ENCODE assay signal across 26 cellular contexts in the genomic region with DNA sequence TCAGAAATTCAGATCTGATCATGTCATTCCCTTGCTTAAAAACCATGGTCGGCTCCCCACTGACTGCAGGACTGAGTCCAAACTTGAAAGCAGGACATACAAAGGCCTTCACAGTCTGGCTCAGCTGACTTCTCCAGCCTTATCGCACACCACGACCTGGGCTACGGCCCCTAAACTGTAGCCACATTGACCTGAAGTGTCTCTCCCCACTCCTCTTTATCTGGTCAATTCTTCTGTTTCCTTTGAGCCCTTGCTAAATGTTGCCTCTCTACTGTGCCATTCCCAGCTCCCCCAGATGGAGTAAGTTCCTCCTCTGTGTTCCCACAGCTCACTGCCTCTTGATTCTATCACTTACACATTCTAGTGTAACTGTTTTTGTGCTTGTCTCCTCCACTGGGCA.
"Had no signal": no experiment of that assay in that cellular context is flagged by ENCODE, and none has a peak within 500 bp of the region (broad histone marks: within the 10 kb centered on the region; RNA-seq: fewer than 3 reads in every experiment).

No MANE protein-coding gene starts in this region.

- H3K9me3 Mint-ChIP-seq: activated CD4-positive, alpha-beta T cell treated with anti-CD3 and anti-CD28 coated beads, Interleukin-2, amount 10 ng/mL, durations not matched to agents 7 days and 5 days; activated CD8-positive, alpha-beta T cell treated with anti-CD3 and anti-CD28 coated beads for 36 hours; activated T-cell treated with anti-CD3 and anti-CD28 coated beads, Interleukin-2, amount 50 U/mL, for 72 hours; stimulated activated effector memory CD8-positive, alpha-beta T cell treated with anti-CD3 and anti-CD28 coated beads, Interleukin-12 subunit alpha, Interleukin-12 subunit beta, amount 100 ng/mL, for 72 hours; stimulated activated naive CD8-positive, alpha-beta T cell treated with anti-CD3 and anti-CD28 coated beads, Interleukin-15, Interleukin-2, amounts not matched to agents 100 ng/mL and 50 ng/mL, for 24 hours; T-helper 2 cell treated with Interferon-gamma antibody and Interleukin-4, amounts not matched to agents 5 μg/mL and 100 μg/mL, for 36 hours; type B pancreatic cell had no signal

- H3K36me3 Mint-ChIP-seq: activated CD8-positive, alpha-beta memory T cell treated with anti-CD3 and anti-CD28 coated beads, Interleukin-2, amount 10 ng/mL, durations not matched to agents 7 days and 5 days; stimulated activated effector memory CD8-positive, alpha-beta T cell treated with anti-CD3 and anti-CD28 coated beads, Interleukin-12 subunit alpha, Interleukin-12 subunit beta, amount 100 ng/mL, for 72 hours had no signal

- DNase-seq: activated CD4-positive, alpha-beta T cell treated with anti-CD3 and anti-CD28 coated beads for 1 hour; activated CD4-positive, alpha-beta T cell treated with anti-CD3 and anti-CD28 coated beads, Interleukin-2, amount 10 ng/mL, durations not matched to agents 7 days and 5 days; activated CD8-positive, alpha-beta memory T cell treated with anti-CD3 and anti-CD28 coated beads, Interleukin-2, amount 10 ng/mL, durations not matched to agents 7 days and 5 days; activated CD8-positive, alpha-beta T cell treated with anti-CD3 and anti-CD28 coated beads for 36 hours; activated naive CD4-positive, alpha-beta T cell treated with Interleukin-2 at 50 U/mL for 16 hours; activated T-cell treated with anti-CD3 and anti-CD28 coated beads, Interleukin-2, amount 50 U/mL, for 72 hours; aorta; central memory CD4-positive, alpha-beta T cell; endodermal cell; foreskin melanocyte; heart right ventricle; left lung; mesendoderm; mucosa of descending colon; occipital lobe; psoas muscle; sigmoid colon; small intestine; stimulated activated CD4-positive, alpha-beta T cell treated with anti-CD3 and anti-CD28 coated beads, Interleukin-4, amount 100 ng/mL, for 24 hours; T-helper 1 cell; uterus had no signal

- H3K27ac Mint-ChIP-seq: activated CD4-positive, alpha-beta T cell treated with anti-CD3 and anti-CD28 coated beads, Interleukin-2, amount 10 ng/mL, durations not matched to agents 7 days and 5 days; activated CD8-positive, alpha-beta memory T cell treated with anti-CD3 and anti-CD28 coated beads, Interleukin-2, amount 10 ng/mL, durations not matched to agents 7 days and 5 days; activated CD8-positive, alpha-beta T cell treated with anti-CD3 and anti-CD28 coated beads for 36 hours; activated naive CD8-positive, alpha-beta T cell; activated T-cell treated with anti-CD3 and anti-CD28 coated beads, Interleukin-2, amount 50 U/mL, for 72 hours; endodermal cell; stimulated activated effector memory CD8-positive, alpha-beta T cell treated with anti-CD3 and anti-CD28 coated beads, Interleukin-12 subunit alpha, Interleukin-12 subunit beta, amount 100 ng/mL, for 72 hours; stimulated activated naive CD8-positive, alpha-beta T cell treated with anti-CD3 and anti-CD28 coated beads, Interleukin-15, Interleukin-2, amounts not matched to agents 100 ng/mL and 50 ng/mL, for 24 hours; T-helper 2 cell treated with Interferon-gamma antibody and Interleukin-4, amounts not matched to agents 5 μg/mL and 100 μg/mL, for 36 hours; type B pancreatic cell had no signal

- H3K4me1 Mint-ChIP-seq: activated CD4-positive, alpha-beta T cell treated with anti-CD3 and anti-CD28 coated beads, Interleukin-2, amount 10 ng/mL, durations not matched to agents 7 days and 5 days; activated CD8-positive, alpha-beta memory T cell treated with anti-CD3 and anti-CD28 coated beads, Interleukin-2, amount 10 ng/mL, durations not matched to agents 7 days and 5 days; endodermal cell; stimulated activated effector memory CD8-positive, alpha-beta T cell treated with anti-CD3 and anti-CD28 coated beads, Interleukin-12 subunit alpha, Interleukin-12 subunit beta, amount 100 ng/mL, for 72 hours had no signal

- ATAC-seq: activated CD8-positive, alpha-beta memory T cell treated with anti-CD3 and anti-CD28 coated beads, Interleukin-2, amount 10 ng/mL, durations not matched to agents 7 days and 5 days; activated CD8-positive, alpha-beta T cell treated with anti-CD3 and anti-CD28 coated beads for 36 hours; activated T-cell treated with anti-CD3 and anti-CD28 coated beads, Interleukin-2, amount 50 U/mL, for 72 hours; heart right ventricle; left lung; mucosa of descending colon; psoas muscle; stimulated activated effector memory CD8-positive, alpha-beta T cell treated with anti-CD3 and anti-CD28 coated beads, Interleukin-12 subunit alpha, Interleukin-12 subunit beta, amount 100 ng/mL, for 72 hours had no signal

- H3K4me3 Mint-ChIP-seq: activated CD4-positive, alpha-beta T cell treated with anti-CD3 and anti-CD28 coated beads, Interleukin-2, amount 10 ng/mL, durations not matched to agents 7 days and 5 days; activated CD8-positive, alpha-beta memory T cell treated with anti-CD3 and anti-CD28 coated beads, Interleukin-2, amount 10 ng/mL, durations not matched to agents 7 days and 5 days; activated CD8-positive, alpha-beta T cell treated with anti-CD3 and anti-CD28 coated beads for 36 hours; activated naive CD8-positive, alpha-beta T cell; activated T-cell treated with anti-CD3 and anti-CD28 coated beads, Interleukin-2, amount 50 U/mL, for 72 hours; endodermal cell; stimulated activated effector memory CD8-positive, alpha-beta T cell treated with anti-CD3 and anti-CD28 coated beads, Interleukin-12 subunit alpha, Interleukin-12 subunit beta, amount 100 ng/mL, for 72 hours; stimulated activated naive CD8-positive, alpha-beta T cell treated with anti-CD3 and anti-CD28 coated beads, Interleukin-15, Interleukin-2, amounts not matched to agents 100 ng/mL and 50 ng/mL, for 24 hours; T-helper 2 cell treated with Interferon-gamma antibody and Interleukin-4, amounts not matched to agents 5 μg/mL and 100 μg/mL, for 36 hours; type B pancreatic cell had no signal

- H3K27me3 Mint-ChIP-seq: activated CD4-positive, alpha-beta T cell treated with anti-CD3 and anti-CD28 coated beads, Interleukin-2, amount 10 ng/mL, durations not matched to agents 7 days and 5 days; activated CD8-positive, alpha-beta memory T cell treated with anti-CD3 and anti-CD28 coated beads, Interleukin-2, amount 10 ng/mL, durations not matched to agents 7 days and 5 days; activated CD8-positive, alpha-beta T cell treated with anti-CD3 and anti-CD28 coated beads for 36 hours; activated naive CD8-positive, alpha-beta T cell; stimulated activated naive CD8-positive, alpha-beta T cell treated with anti-CD3 and anti-CD28 coated beads, Interleukin-15, Interleukin-2, amounts not matched to agents 100 ng/mL and 50 ng/mL, for 24 hours; type B pancreatic cell had no signal
